Comparison of ENCODE assay signal across 9 cellular contexts in genomic region chr3:42535981-42536784, GRCh38. TPM values are rescaled to one million over a fixed set of nuclear protein-coding genes. Genes with fewer than 3 reads are reported as not detected.
A peak's percentile ranks its signal among the peaks of the same experiment; 100 is the strongest.
DNase-seq lines count a peak whose midpoint lies in the region; ATAC-seq and TF ChIP-seq lines count a peak whose summit lies in the region.
"Had no signal": no experiment of that assay in that cellular context is flagged by ENCODE, and none has a peak within 500 bp of the region (broad histone marks: within the 10 kb centered on the region; RNA-seq: fewer than 3 reads in every experiment).

No MANE protein-coding gene starts in this region.

- DNase-seq in Daoy (ENCODE audit: low read depth) (peak; percentile 36), germinal center (ENCODE audit: low spot score) (peak; percentile 59)
- peak; percentile 45 for DNase-seq in activated CD4-positive, alpha-beta T cell treated with anti-CD3 and anti-CD28 coated beads, Interleukin-2, amount 50 U/mL, for 1 hour
- peak; percentile 19 to 27 (median 27) for DNase-seq in stimulated activated CD4-positive, alpha-beta T cell treated with anti-CD3 and anti-CD28 coated beads, Interleukin-12 subunit alpha, Interleukin-12 subunit beta, amount 100 ng/mL, for 48 hours (ENCODE audit: low read depth in 2 of 3, low spot score in 1 of 3)

- peak; percentile 44 for TF ChIP-seq RAD21 in Ishikawa (IDR thresholded peaks at IDR 0.05; ENCODE audit: low read depth)

- TF ChIP-seq EP300 in Ishikawa (IDR thresholded peaks at IDR 0.05; ENCODE audit: borderline replicate concordance): no peak

- ATAC-seq in GM21423 (IDR thresholded peaks at IDR 0.05; ENCODE audit: unreplicated experiment) (no peak), HG02981 (IDR thresholded peaks at IDR 0.05; ENCODE audit: unreplicated experiment) (no peak), HG03378 (IDR thresholded peaks at IDR 0.05; ENCODE audit: unreplicated experiment) (no peak)

TF ChIP-seq in Ishikawa, 13 proteins besides CTCF, POLR2A, EP300 and RAD21:
- TF ChIP-seq ZBTB7A (IDR thresholded peaks at IDR 0.05; ENCODE audit: low read depth) (no peak), TEAD4 (IDR thresholded peaks at IDR 0.05) (no peak), TAF1 (IDR thresholded peaks at IDR 0.05; ENCODE audit: low read depth) (no peak), NFIC (IDR thresholded peaks at IDR 0.05) (no peak), EGR1 (IDR thresholded peaks at IDR 0.05) (no peak), FOXM1 (IDR thresholded peaks at IDR 0.05; ENCODE audit: borderline replicate concordance, low read depth) (no peak), TCF12 (IDR thresholded peaks at IDR 0.05; ENCODE audit: low read depth) (no peak), YY1 (IDR thresholded peaks at IDR 0.05; ENCODE audit: low read depth) (no peak), CREB1 (IDR thresholded peaks at IDR 0.05; ENCODE audit: low read depth) (no peak), CEBPB (IDR thresholded peaks at IDR 0.05) (no peak), REST (IDR thresholded peaks at IDR 0.05; ENCODE audit: low read depth) (no peak)
- TF ChIP-seq, protein P1, sequence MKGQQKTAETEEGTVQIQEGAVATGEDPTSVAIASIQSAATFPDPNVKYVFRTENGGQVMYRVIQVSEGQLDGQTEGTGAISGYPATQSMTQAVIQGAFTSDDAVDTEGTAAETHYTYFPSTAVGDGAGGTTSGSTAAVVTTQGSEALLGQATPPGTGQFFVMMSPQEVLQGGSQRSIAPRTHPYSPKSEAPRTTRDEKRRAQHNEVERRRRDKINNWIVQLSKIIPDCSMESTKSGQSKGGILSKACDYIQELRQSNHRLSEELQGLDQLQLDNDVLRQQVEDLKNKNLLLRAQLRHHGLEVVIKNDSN (IDR thresholded peaks at IDR 0.05): no peak
- TF ChIP-seq, protein P2, sequence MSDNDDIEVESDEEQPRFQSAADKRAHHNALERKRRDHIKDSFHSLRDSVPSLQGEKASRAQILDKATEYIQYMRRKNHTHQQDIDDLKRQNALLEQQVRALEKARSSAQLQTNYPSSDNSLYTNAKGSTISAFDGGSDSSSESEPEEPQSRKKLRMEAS (IDR thresholded peaks at IDR 0.05): no peak

RNA-seq across cellular contexts. Expression of gene VIPR1, which starts 33.7 kb away (rescaled TPM):
- 19.3 and 31.7 TPM in 2 replicates for total RNA-seq in Daoy (2014; rRNA removed; shearing (Covaris generic))
- total RNA-seq: myocyte had no signal

RNA-seq across cellular contexts. Expression of gene SEC22C, which starts 45.6 kb away (rescaled TPM):
- 47.7 and 60.1 TPM in 2 replicates for total RNA-seq in Daoy (2014; rRNA removed; shearing (Covaris generic))

RNA-seq across cellular contexts. Expression of gene SS18L2, which starts 54.5 kb away (rescaled TPM):
- 27.4 and 38.1 TPM in 2 replicates for total RNA-seq in Daoy (2014; rRNA removed; shearing (Covaris generic))
